16 cellular contexts compared by ENCODE assay signal in genomic region chr2:38245114-38245641, GRCh38.
DNase-seq lines count a peak whose midpoint lies in the region; ATAC-seq, FAIRE-seq and TF ChIP-seq lines count a peak whose summit lies in the region.
"Had no signal": no experiment of that assay in that cellular context is flagged by ENCODE, and none has a peak within 500 bp of the region (broad histone marks: within the 10 kb centered on the region; RNA-seq: fewer than 3 reads in every experiment).

No MANE protein-coding gene starts in this region.

- peaks cover 3% of the 10 kb centered on the region for H3K36me3 Mint-ChIP-seq in type B pancreatic cell
- no peaks in the 10 kb centered on the region for H3K36me3 Mint-ChIP-seq in activated T-helper 1 cell treated with anti-CD3 and anti-CD28 coated beads, Interleukin-12 subunit alpha, Interleukin-12 subunit beta, Interleukin-2, Interleukin-4 antibody, amounts not matched to agents 30 ng/mL and 10 ng/mL and 1 ng/mL, durations not matched to agents 14 hours and 24 hours and 36 hours (ENCODE audit: low read depth)

- DNase-seq in NCI-H2107 treated with DMSO at 0.1 percent for 48 hours (lab: John Stamatoyannopoulos, UW; ENCODE audit: unreplicated experiment) (peak; percentile 12), NCI-H2107 (lab: John Stamatoyannopoulos, UW) (no peak), RCC 7860 (ENCODE audit: low spot score) (peak; percentile 16), foreskin keratinocyte (peak; percentile 29 to 74), type B pancreatic cell (ENCODE audit: extremely low spot score, unreplicated experiment) (no peak), EL (no peak), D721Med (ENCODE audit: insufficient read length, low spot score) (no peak)
- DNase-seq in activated T-helper 1 cell treated with anti-CD3 and anti-CD28 coated beads, Interleukin-12 subunit alpha, Interleukin-12 subunit beta, Interleukin-2, Interleukin-4 antibody, amounts not matched to agents 30 ng/mL and 10 ng/mL and 1 ng/mL, durations not matched to agents 14 hours and 24 hours and 36 hours (ENCODE audit: low spot score), result no peak
- DNase-seq: ACHN; activated CD8-positive, alpha-beta memory T cell treated with anti-CD3 and anti-CD28 coated beads, Interleukin-2, amount 50 U/mL, for 48 hours; DND-41; effector CD8-positive, alpha-beta T cell; H7; NCI-H1930; nucleus accumbens; stimulated activated CD4-positive, alpha-beta T cell treated with anti-CD3 and anti-CD28 coated beads, Interleukin-12 subunit alpha, Interleukin-12 subunit beta, amount 100 ng/mL, for 4 hours had no signal

- intact Hi-C loops in activated T-helper 1 cell treated with anti-CD3 and anti-CD28 coated beads, Interleukin-12 subunit alpha, Interleukin-12 subunit beta, Interleukin-2, Interleukin-4 antibody, amounts not matched to agents 30 ng/mL and 10 ng/mL and 1 ng/mL, durations not matched to agents 14 hours and 24 hours and 36 hours (cut with micrococcal nuclease), result no loop called here

- H3K4me1 ChIP-seq in foreskin keratinocyte, result no peaks in the 10 kb centered on the region

- no peaks in the 10 kb centered on the region for H3K27me3 Mint-ChIP-seq in type B pancreatic cell
- H3K27me3 Mint-ChIP-seq in activated T-helper 1 cell treated with anti-CD3 and anti-CD28 coated beads, Interleukin-12 subunit alpha, Interleukin-12 subunit beta, Interleukin-2, Interleukin-4 antibody, amounts not matched to agents 30 ng/mL and 10 ng/mL and 1 ng/mL, durations not matched to agents 14 hours and 24 hours and 36 hours (ENCODE audit: insufficient read depth), result peaks cover 4% of the 10 kb centered on the region

- peaks cover 38% of the 10 kb centered on the region for H3K4me1 Mint-ChIP-seq in type B pancreatic cell (ENCODE audit: unreplicated experiment)
- no peaks in the 10 kb centered on the region for H3K4me1 Mint-ChIP-seq in activated T-helper 1 cell treated with anti-CD3 and anti-CD28 coated beads, Interleukin-12 subunit alpha, Interleukin-12 subunit beta, Interleukin-2, Interleukin-4 antibody, amounts not matched to agents 30 ng/mL and 10 ng/mL and 1 ng/mL, durations not matched to agents 14 hours and 24 hours and 36 hours (ENCODE audit: low read depth)

- FAIRE-seq in RCC 7860 (lab: Jason Lieb, UNC) (no peak), D721Med (lab: Jason Lieb, UNC) (no peak)

- no peaks in the 10 kb centered on the region for H3K27me3 ChIP-seq in foreskin keratinocyte

- TF ChIP-seq CTCF in foreskin keratinocyte (conservative IDR thresholded peaks at IDR 0.05) (no peak), type B pancreatic cell (conservative IDR thresholded peaks at IDR 0.05) (no peak), D721Med (IDR thresholded peaks at IDR 0.05; ENCODE audit: insufficient read depth, missing control alignments) (no peak)

- no peak overlapping the region for H3K27ac ChIP-seq in foreskin keratinocyte

- H3K27ac Mint-ChIP-seq in type B pancreatic cell, result peak overlapping the region; percentile 80
- H3K27ac Mint-ChIP-seq in activated T-helper 1 cell treated with anti-CD3 and anti-CD28 coated beads, Interleukin-12 subunit alpha, Interleukin-12 subunit beta, Interleukin-2, Interleukin-4 antibody, amounts not matched to agents 30 ng/mL and 10 ng/mL and 1 ng/mL, durations not matched to agents 14 hours and 24 hours and 36 hours, result no peak overlapping the region

- peak overlapping the region; percentile 6 for H3K4me3 Mint-ChIP-seq in type B pancreatic cell
- no peak overlapping the region for H3K4me3 Mint-ChIP-seq in activated T-helper 1 cell treated with anti-CD3 and anti-CD28 coated beads, Interleukin-12 subunit alpha, Interleukin-12 subunit beta, Interleukin-2, Interleukin-4 antibody, amounts not matched to agents 30 ng/mL and 10 ng/mL and 1 ng/mL, durations not matched to agents 14 hours and 24 hours and 36 hours

- ATAC-seq in foreskin keratinocyte, result peak; percentile 68

- H3K9me3 Mint-ChIP-seq in type B pancreatic cell, result peaks cover 10% of the 10 kb centered on the region
- H3K9me3 Mint-ChIP-seq in activated T-helper 1 cell treated with anti-CD3 and anti-CD28 coated beads, Interleukin-12 subunit alpha, Interleukin-12 subunit beta, Interleukin-2, Interleukin-4 antibody, amounts not matched to agents 30 ng/mL and 10 ng/mL and 1 ng/mL, durations not matched to agents 14 hours and 24 hours and 36 hours, result no peaks in the 10 kb centered on the region

Comparison
In these comparisons a context has a peak if more than half of its experiments do, and no peak if none do; other contexts are left out.
1. DNase-seq: peak in NCI-H2107 treated with DMSO at 0.1 percent for 48 hours (single experiment), RCC 7860 (single experiment) and foreskin keratinocyte (2 of 2); none in NCI-H2107 (single experiment), type B pancreatic cell (single experiment), EL (single experiment), D721Med (single experiment) and activated T-helper 1 cell treated with anti-CD3 and anti-CD28 coated beads, Interleukin-12 subunit alpha, Interleukin-12 subunit beta, Interleukin-2, Interleukin-4 antibody, amounts not matched to agents 30 ng/mL and 10 ng/mL and 1 ng/mL, durations not matched to agents 14 hours and 24 hours and 36 hours (single experiment).